8 cellular contexts compared by ENCODE assay signal in the genomic region with DNA sequence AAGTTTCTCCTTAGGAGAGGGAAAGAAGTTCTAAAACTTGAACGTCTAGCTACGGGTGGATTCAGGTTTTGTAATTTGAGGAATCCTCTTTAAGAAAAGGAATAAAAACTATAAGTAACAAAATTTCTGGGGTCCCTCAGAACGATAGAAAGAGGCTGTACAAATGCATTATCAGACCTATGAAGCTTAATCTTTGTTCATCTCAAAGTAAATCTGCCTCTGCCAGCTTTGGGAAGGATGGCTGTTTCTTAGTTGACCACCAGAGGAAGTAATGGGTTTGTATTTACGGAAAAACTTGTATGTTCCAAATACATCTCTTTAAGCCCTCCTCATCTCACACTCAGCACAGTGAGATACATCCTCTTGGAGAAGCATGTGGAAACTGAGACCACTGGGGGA. TPM values are rescaled to one million over a fixed set of nuclear protein-coding genes. Genes with fewer than 3 reads are reported as not detected.
DNase-seq lines count a peak whose midpoint lies in the region; ATAC-seq and TF ChIP-seq lines count a peak whose summit lies in the region.

No MANE protein-coding gene starts in this region.

- intact Hi-C loops in CD4-positive, alpha-beta memory T cell (cut with micrococcal nuclease), result no loop called here
- intact Hi-C loops in esophagus muscularis mucosa (cut with DNase I), result loop anchor here (2.0 kb wide), 1 partner anchor 28 kb away; a partner anchor contains a TSS
- intact Hi-C loops in head of caudate nucleus (cut with DNase I), result no loop called here

- 24% methylated on average over 4 of the region's 4 CpGs for WGBS in esophagus muscularis mucosa

- H3K27ac ChIP-seq in CD4-positive, alpha-beta memory T cell (ENCODE audit: low read depth, low read length), result no peak overlapping the region
- H3K27ac ChIP-seq in HEK293 (ENCODE audit: extremely low read depth, low read depth, low read length), result no peak overlapping the region
- H3K27ac ChIP-seq in esophagus muscularis mucosa (replicated peaks in 1 of 4), result peak overlapping the region; percentile 88 to 93 (median 90)
- H3K27ac ChIP-seq in neutrophil, result peak overlapping the region; percentile 94

- peak; percentile 47; the same call in 1 of the 2 replicates for TF ChIP-seq CTCF in HEK293 (tag by site-specific recombination; IDR thresholded peaks at IDR 0.05)
- peak; percentile 13 to 42 (median 33) for TF ChIP-seq CTCF in esophagus muscularis mucosa (IDR thresholded peaks at IDR 0.05)
- TF ChIP-seq CTCF in neutrophil (IDR thresholded peaks at IDR 0.05), result no peak

- no peaks in the 10 kb centered on the region for H3K36me3 ChIP-seq in CD4-positive, alpha-beta memory T cell (ENCODE audit: insufficient read depth, low read length)
- peaks cover 4 to 20% of the 10 kb centered on the region in 2 experiments; a peak in 2 of 3 replicates for H3K36me3 ChIP-seq in HEK293 (ENCODE audit: control insufficient read depth in 2 of 2, insufficient read depth in 1 of 2, low read length in 2 of 2)
- no peaks in the 10 kb centered on the region for H3K36me3 ChIP-seq in esophagus muscularis mucosa
- no peaks in the 10 kb centered on the region for H3K36me3 ChIP-seq in neutrophil

- H3K4me3 Mint-ChIP-seq in CD4-positive, alpha-beta memory T cell, result peak overlapping the region; percentile 90 to 94 (median 92)

- H3K4me1 Mint-ChIP-seq in CD4-positive, alpha-beta memory T cell, result peaks cover 9 to 24% (median 15%) of the 10 kb centered on the region in 4 donors

- POLR2A ChIA-PET in CD4-positive, alpha-beta memory T cell (lab: Charles Lee; ENCODE audit: partially characterized antibody), result interaction anchor here (0.6 to 6.6 kb wide), 8 partner anchors 18 to 261 kb away, joined by 3 to 74 read pairs (median 6); a partner anchor contains a TSS
- POLR2A ChIA-PET in HEK293 (lab: Yijun Ruan, JAX), result interaction anchor here (0.7 to 1.7 kb wide), 6 partner anchors 9 to 96 kb away, joined by 3 to 9 read pairs (median 3); a partner anchor contains a TSS

- H3K27ac Mint-ChIP-seq in CD4-positive, alpha-beta memory T cell, result peak overlapping the region; percentile 43 to 98 (median 97)

- H3K4me3 ChIP-seq in CD4-positive, alpha-beta memory T cell (ENCODE audit: low read length in 2 of 2), result peak overlapping the region in 1 of 2 donors; percentile 88
- H3K4me3 ChIP-seq in HEK293 (ENCODE audit: low read depth, low read length), result peak overlapping the region; percentile 70
- H3K4me3 ChIP-seq in esophagus muscularis mucosa, result peak overlapping the region; percentile 61 to 91 (median 76)
- H3K4me3 ChIP-seq in neutrophil (ENCODE audit: low read depth in 1 of 2, low read length in 1 of 2), result peak overlapping the region; percentile 78 to 94

- DNase-seq in CD4-positive, alpha-beta memory T cell, result peak in 2 of 5 donors; percentile 4
- no peak for DNase-seq in esophagus muscularis mucosa (ENCODE audit: extremely low spot score)
- DNase-seq in NCI-H1417 treated with DMSO at 0.1 percent for 48 hours (lab: John Stamatoyannopoulos, UW), result no peak
- DNase-seq in head of caudate nucleus, result no peak

- TF ChIP-seq POLR2A in esophagus muscularis mucosa (IDR thresholded peaks at IDR 0.05; ENCODE audit: low read depth), result no peak

- H3K36me3 Mint-ChIP-seq in CD4-positive, alpha-beta memory T cell, result peaks cover 10 to 11% of the 10 kb centered on the region in 2 donors

- ATAC-seq in SK-N-SH treated with all-trans-retinoic acid at 6 μM for 48 hours (peak; percentile 78), HG03196 (IDR thresholded peaks at IDR 0.05; ENCODE audit: unreplicated experiment) (no peak)

- no peaks in the 10 kb centered on the region for H3K9me3 ChIP-seq in CD4-positive, alpha-beta memory T cell (ENCODE audit: control insufficient read depth in 1 of 2, low read length in 2 of 2)
- H3K9me3 ChIP-seq in HEK293 (ENCODE audit: control insufficient read depth, insufficient read depth, low read depth, low read length) (no peaks in the 10 kb centered on the region), esophagus muscularis mucosa (no peaks in the 10 kb centered on the region), neutrophil (no peaks in the 10 kb centered on the region)

- CTCF ChIA-PET in CD4-positive, alpha-beta memory T cell (lab: Charles Lee; ENCODE audit: partially characterized antibody), result interaction anchor here (0.7 to 3.2 kb wide), 9 partner anchors 10 to 577 kb away, joined by 3 to 36 read pairs (median 5); a partner anchor contains a TSS
- CTCF ChIA-PET in HEK293 (lab: Yijun Ruan, JAX), result interaction anchor here (0.6 to 2.1 kb wide), 7 partner anchors 9 to 31 kb away, joined by 3 to 14 read pairs (median 3); a partner anchor contains a TSS

- no peaks in the 10 kb centered on the region for H3K27me3 ChIP-seq in CD4-positive, alpha-beta memory T cell (ENCODE audit: insufficient read depth, low read length)
- H3K27me3 ChIP-seq in esophagus muscularis mucosa (no peaks in the 10 kb centered on the region), neutrophil (peaks cover 24% of the 10 kb centered on the region)

- TF ChIP-seq EP300 in esophagus muscularis mucosa (IDR thresholded peaks at IDR 0.05), result no peak

- H3K27me3 Mint-ChIP-seq in CD4-positive, alpha-beta memory T cell, result no peaks in the 10 kb centered on the region

- H3K9me3 Mint-ChIP-seq in CD4-positive, alpha-beta memory T cell, result no peaks in the 10 kb centered on the region

- H3K4me1 ChIP-seq in CD4-positive, alpha-beta memory T cell (ENCODE audit: insufficient read depth, low read length), result peaks cover 13% of the 10 kb centered on the region
- H3K4me1 ChIP-seq in HEK293 (ENCODE audit: control insufficient read depth, insufficient read depth, low read length) (no peaks in the 10 kb centered on the region; the same call in 1 of the 2 replicates), esophagus muscularis mucosa (peaks cover 6 to 17% (median 16%) of the 10 kb centered on the region in 4 donors), neutrophil (ENCODE audit: control insufficient read depth in 1 of 2, insufficient read depth in 1 of 2, low read depth in 1 of 2, low read length in 1 of 2) (peaks cover 13 to 16% of the 10 kb centered on the region in 2 experiments)

TF ChIP-seq in HEK293, 187 proteins besides CTCF, POLR2A, EP300 and RAD21:
- TF ChIP-seq ZNF623 (tag by site-specific recombination; IDR thresholded peaks at IDR 0.05) (no peak), KLF16 (tag by site-specific recombination; IDR thresholded peaks at IDR 0.05) (no peak), ZNF670 (tag by site-specific recombination; IDR thresholded peaks at IDR 0.05; ENCODE audit: low read depth) (no peak), ZNF544 (tag by site-specific recombination; IDR thresholded peaks at IDR 0.05) (no peak), ZNF426 (tag by site-specific recombination; IDR thresholded peaks at IDR 0.05) (no peak), SP3 (tag by site-specific recombination; IDR thresholded peaks at IDR 0.05) (no peak), ZNF76 (tag by site-specific recombination; IDR thresholded peaks at IDR 0.05; ENCODE audit: borderline replicate concordance, low read depth) (no peak), ZNF394 (tag by site-specific recombination; IDR thresholded peaks at IDR 0.05; ENCODE audit: borderline replicate concordance) (no peak), ZSCAN16 (tag by site-specific recombination; IDR thresholded peaks at IDR 0.05) (no peak), ZNF837 (tag by site-specific recombination; IDR thresholded peaks at IDR 0.05) (no peak), ZNF10 (tag by site-specific recombination; IDR thresholded peaks at IDR 0.05) (no peak), RBAK (tag by site-specific recombination; IDR thresholded peaks at IDR 0.05) (no peak), ZNF660 (tag by site-specific recombination; IDR thresholded peaks at IDR 0.05) (no peak), ZNF239 (tag by site-specific recombination; IDR thresholded peaks at IDR 0.05) (no peak), MEIS1 (CRISPR knock-in tag; IDR thresholded peaks at IDR 0.05; ENCODE audit: borderline replicate concordance) (no peak), ZNF140 (tag by site-specific recombination; IDR thresholded peaks at IDR 0.05) (no peak)

TF ChIP-seq in SK-N-SH treated with all-trans-retinoic acid at 6 μM for 48 hours, 23 proteins besides CTCF, POLR2A, EP300 and RAD21:
- TF ChIP-seq, protein P1, sequence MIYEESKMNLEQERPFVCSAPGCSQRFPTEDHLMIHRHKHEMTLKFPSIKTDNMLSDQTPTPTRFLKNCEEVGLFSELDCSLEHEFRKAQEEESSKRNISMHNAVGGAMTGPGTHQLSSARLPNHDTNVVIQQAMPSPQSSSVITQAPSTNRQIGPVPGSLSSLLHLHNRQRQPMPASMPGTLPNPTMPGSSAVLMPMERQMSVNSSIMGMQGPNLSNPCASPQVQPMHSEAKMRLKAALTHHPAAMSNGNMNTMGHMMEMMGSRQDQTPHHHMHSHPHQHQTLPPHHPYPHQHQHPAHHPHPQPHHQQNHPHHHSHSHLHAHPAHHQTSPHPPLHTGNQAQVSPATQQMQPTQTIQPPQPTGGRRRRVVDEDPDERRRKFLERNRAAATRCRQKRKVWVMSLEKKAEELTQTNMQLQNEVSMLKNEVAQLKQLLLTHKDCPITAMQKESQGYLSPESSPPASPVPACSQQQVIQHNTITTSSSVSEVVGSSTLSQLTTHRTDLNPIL (CRISPR knock-in tag; IDR thresholded peaks at IDR 0.05; ENCODE audit: low read depth), result no peak
- TF ChIP-seq ZNF8 (CRISPR knock-in tag; IDR thresholded peaks at IDR 0.05) (no peak), ZNF70 (CRISPR knock-in tag; IDR thresholded peaks at IDR 0.05) (no peak)
TF ChIP-seq in SK-N-SH treated with all-trans-retinoic acid at 6 μM for 48 hours: peak in this region for 0.

RNA-seq across cellular contexts. Expression of a gene that starts 0.9 kb away (rescaled TPM):
- total RNA-seq in CD4-positive, alpha-beta memory T cell, result 1 to 10 TPM; 3.9 to 4.7 TPM
- 10 to 100 TPM in 1 of 2 donors, 1 to 10 TPM in 1; 6.0 to 11.6 TPM for polyA plus RNA-seq in CD4-positive, alpha-beta memory T cell
- total RNA-seq in esophagus muscularis mucosa, result 1 to 10 TPM; 1.4 to 3.3 (median 2.7) TPM

RNA-seq across cellular contexts. Expression of a gene that starts 27.0 kb away (rescaled TPM):
- 10 to 100 TPM; 10.5 to 12.3 TPM for total RNA-seq in CD4-positive, alpha-beta memory T cell
- polyA plus RNA-seq in CD4-positive, alpha-beta memory T cell, result 1 to 10 TPM; 8.1 to 9.6 TPM
- 1 to 10 TPM; 5.5 to 7.3 (median 5.9) TPM for total RNA-seq in esophagus muscularis mucosa

RNA-seq across cellular contexts. Expression of a gene that starts 27.5 kb away (rescaled TPM):
- 10 to 100 TPM; 37.4 to 45.9 TPM for total RNA-seq in CD4-positive, alpha-beta memory T cell
- 10 to 100 TPM; 11.0 to 14.7 TPM for polyA plus RNA-seq in CD4-positive, alpha-beta memory T cell
- 10 to 100 TPM in 1 of 4 donors, 1 to 10 TPM in 3; 5.7 to 12.0 (median 7.2) TPM for total RNA-seq in esophagus muscularis mucosa

RNA-seq across cellular contexts. Expression of a gene that starts 27.7 kb away (rescaled TPM):
- total RNA-seq in CD4-positive, alpha-beta memory T cell, result 10 to 100 TPM; 35.7 to 36.4 TPM
- polyA plus RNA-seq in CD4-positive, alpha-beta memory T cell, result 10 to 100 TPM; 26.9 to 45.3 TPM
- 10 to 100 TPM; 12.9 to 19.1 (median 14.0) TPM for total RNA-seq in esophagus muscularis mucosa

Comparison
In these comparisons a context has a peak if more than half of its experiments do, and no peak if none do; other contexts are left out.
1. H3K27ac ChIP-seq: peak in esophagus muscularis mucosa (4 of 4) and neutrophil (single experiment); none in CD4-positive, alpha-beta memory T cell (single experiment) and HEK293 (single experiment).